ENCODE assay signal across 2 cellular contexts in genomic region chr14:75431827-75432226, GRCh38.
TF ChIP-seq lines count a peak whose summit lies in the region.

No MANE protein-coding gene starts in this region.

TF ChIP-seq in HepG2, 621 proteins besides CTCF, POLR2A, EP300 and RAD21:
- peak; percentile 76 for TF ChIP-seq ZNF768 (CRISPR knock-in tag; IDR thresholded peaks at IDR 0.05)
- no peak for TF ChIP-seq MAX (IDR thresholded peaks at IDR 0.05)

TF ChIP-seq in K562, 482 proteins besides CTCF, POLR2A, EP300 and RAD21:
- TF ChIP-seq ZNF778 (CRISPR knock-in tag; IDR thresholded peaks at IDR 0.05) = no peak
- TF ChIP-seq GATAD2A (IDR thresholded peaks at IDR 0.05) = no peak
- TF ChIP-seq SMARCA5 (IDR thresholded peaks at IDR 0.05) = no peak
- TF ChIP-seq PTBP1 (IDR thresholded peaks at IDR 0.05; ENCODE audit: low read depth, low read length) = no peak
- TF ChIP-seq ZFP36 (IDR thresholded peaks at IDR 0.05; ENCODE audit: low read depth, low read length, partially characterized antibody) = peak; percentile 55
- no peak for TF ChIP-seq THRA (IDR thresholded peaks at IDR 0.05)
- no peak for TF ChIP-seq PRPF4 (IDR thresholded peaks at IDR 0.05; ENCODE audit: insufficient read depth, low read depth, low read length, poor library complexity, severe bottlenecking)
- no peak for TF ChIP-seq GTF2A2 (tag; IDR thresholded peaks at IDR 0.05)
- no peak for TF ChIP-seq SP1 (CRISPR knock-in tag; IDR thresholded peaks at IDR 0.05)
- TF ChIP-seq, protein P1, sequence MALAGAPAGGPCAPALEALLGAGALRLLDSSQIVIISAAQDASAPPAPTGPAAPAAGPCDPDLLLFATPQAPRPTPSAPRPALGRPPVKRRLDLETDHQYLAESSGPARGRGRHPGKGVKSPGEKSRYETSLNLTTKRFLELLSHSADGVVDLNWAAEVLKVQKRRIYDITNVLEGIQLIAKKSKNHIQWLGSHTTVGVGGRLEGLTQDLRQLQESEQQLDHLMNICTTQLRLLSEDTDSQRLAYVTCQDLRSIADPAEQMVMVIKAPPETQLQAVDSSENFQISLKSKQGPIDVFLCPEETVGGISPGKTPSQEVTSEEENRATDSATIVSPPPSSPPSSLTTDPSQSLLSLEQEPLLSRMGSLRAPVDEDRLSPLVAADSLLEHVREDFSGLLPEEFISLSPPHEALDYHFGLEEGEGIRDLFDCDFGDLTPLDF (CRISPR knock-in tag; IDR thresholded peaks at IDR 0.05) = no peak
- TF ChIP-seq, protein P2, sequence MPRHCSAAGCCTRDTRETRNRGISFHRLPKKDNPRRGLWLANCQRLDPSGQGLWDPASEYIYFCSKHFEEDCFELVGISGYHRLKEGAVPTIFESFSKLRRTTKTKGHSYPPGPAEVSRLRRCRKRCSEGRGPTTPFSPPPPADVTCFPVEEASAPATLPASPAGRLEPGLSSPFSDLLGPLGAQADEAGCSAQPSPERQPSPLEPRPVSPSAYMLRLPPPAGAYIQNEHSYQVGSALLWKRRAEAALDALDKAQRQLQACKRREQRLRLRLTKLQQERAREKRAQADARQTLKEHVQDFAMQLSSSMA (CRISPR knock-in tag; IDR thresholded peaks at IDR 0.05) = no peak
- TF ChIP-seq RBM25 (IDR thresholded peaks at IDR 0.05; ENCODE audit: low read depth, low read length, severe bottlenecking) = peak; percentile 67
- no peak for TF ChIP-seq RUNX1 (IDR thresholded peaks at IDR 0.05; ENCODE audit: low read depth)
- TF ChIP-seq ZFP30 (CRISPR knock-in tag; IDR thresholded peaks at IDR 0.05; ENCODE audit: borderline replicate concordance) = no peak
